Comparison of ENCODE assay signal across 11 cellular contexts in genomic region chr5:95029569-95030366, GRCh38.
A peak's percentile ranks its signal among the peaks of the same experiment; 100 is the strongest.
DNase-seq lines count a peak whose midpoint lies in the region; ATAC-seq and TF ChIP-seq lines count a peak whose summit lies in the region.
"Had no signal": no experiment of that assay in that cellular context is flagged by ENCODE, and none has a peak within 500 bp of the region (broad histone marks: within the 10 kb centered on the region; RNA-seq: fewer than 3 reads in every experiment).

No MANE protein-coding gene starts in this region.

- H2AFZ ChIP-seq in MM.1S (ENCODE audit: low read length): no peak overlapping the region

- DNase-seq in LHCN-M2 (ENCODE audit: low read depth) (peak; percentile 41), vagina (ENCODE audit: extremely low spot score in 2 of 2) (no peak), ascending aorta (ENCODE audit: low spot score in 2 of 2) (no peak), MM.1S (no peak)
- no peak for DNase-seq in natural killer cell treated with Interleukin-12 subunit alpha and Interleukin-12 subunit beta and Interleukin-15 and Interleukin-18, amount 100 ng/mL, for 72 hours (ENCODE audit: low spot score)
- DNase-seq: adrenal gland, NCI-H2107, uterus had no signal

- no peaks in the 10 kb centered on the region for H3K79me2 ChIP-seq in MM.1S (ENCODE audit: low read length)

- H3K4me2 ChIP-seq in MM.1S (ENCODE audit: low read depth, low read length): no peak overlapping the region

- H3K9me3 ChIP-seq in vagina: peaks cover 2% of the 10 kb centered on the region
- no peaks in the 10 kb centered on the region for H3K9me3 ChIP-seq in ascending aorta
- H3K9me3 ChIP-seq in MM.1S (replicated peaks; ENCODE audit: insufficient read depth, low read length): no peaks in the 10 kb centered on the region
- H3K9me3 ChIP-seq: adrenal gland, uterus had no signal

- peaks cover 5 to 12% of the 10 kb centered on the region in 2 donors for H3K27me3 Mint-ChIP-seq in natural killer cell treated with Interleukin-12 subunit alpha and Interleukin-12 subunit beta and Interleukin-15 and Interleukin-18, amount 100 ng/mL, for 72 hours

- no peak overlapping the region for H3K9ac ChIP-seq in MM.1S (ENCODE audit: low read length)

- H3K27me3 ChIP-seq in vagina (no peaks in the 10 kb centered on the region), ascending aorta (no peaks in the 10 kb centered on the region), MM.1S (replicated peaks; ENCODE audit: insufficient read depth, low read length) (no peaks in the 10 kb centered on the region)
- H3K27me3 ChIP-seq: adrenal gland, uterus had no signal

- H3K4me1 ChIP-seq in vagina (no peaks in the 10 kb centered on the region), ascending aorta (no peaks in the 10 kb centered on the region), MM.1S (ENCODE audit: low read length) (peaks cover 16% of the 10 kb centered on the region)
- H3K4me1 ChIP-seq: adrenal gland, uterus had no signal

- no peak overlapping the region for H3K4me3 Mint-ChIP-seq in natural killer cell treated with Interleukin-12 subunit alpha and Interleukin-12 subunit beta and Interleukin-15 and Interleukin-18, amount 100 ng/mL, for 72 hours

- H3F3A ChIP-seq in MM.1S (ENCODE audit: insufficient read depth, low read length): no peaks in the 10 kb centered on the region

- no peaks in the 10 kb centered on the region for H4K20me1 ChIP-seq in MM.1S (ENCODE audit: insufficient read depth, low read length)

- H3K36me3 ChIP-seq in vagina: no peaks in the 10 kb centered on the region
- no peaks in the 10 kb centered on the region for H3K36me3 ChIP-seq in ascending aorta
- no peaks in the 10 kb centered on the region for H3K36me3 ChIP-seq in MM.1S (replicated peaks; ENCODE audit: insufficient read depth, low read length)
- H3K36me3 ChIP-seq: adrenal gland, uterus had no signal

- intact Hi-C loops in vagina (cut with DNase I) (no loop called here), ascending aorta (cut with DNase I) (no loop called here)

- no peak overlapping the region for H3K4me3 ChIP-seq in vagina
- H3K4me3 ChIP-seq in ascending aorta: no peak overlapping the region
- no peak overlapping the region for H3K4me3 ChIP-seq in MM.1S (ENCODE audit: low read length)
- H3K4me3 ChIP-seq: adrenal gland, uterus had no signal

- H3K27ac ChIP-seq in vagina (no peak overlapping the region), ascending aorta (no peak overlapping the region), MM.1S (ENCODE audit: low read length) (no peak overlapping the region)
- H3K27ac ChIP-seq: adrenal gland, uterus had no signal

- no peaks in the 10 kb centered on the region for H3K9me2 ChIP-seq in MM.1S (replicated peaks; ENCODE audit: insufficient read depth, low read length)

- ATAC-seq in GM18907 (IDR thresholded peaks at IDR 0.05; ENCODE audit: unreplicated experiment) (peak; percentile 63), HG02642 (IDR thresholded peaks at IDR 0.05; ENCODE audit: poor library complexity, unreplicated experiment) (peak; percentile 59)
- ATAC-seq in natural killer cell treated with Interleukin-12 subunit alpha and Interleukin-12 subunit beta and Interleukin-15 and Interleukin-18, amount 100 ng/mL, for 72 hours: peak; percentile 51 to 66
- ATAC-seq: HCT116 had no signal

- H3K27ac Mint-ChIP-seq in natural killer cell treated with Interleukin-12 subunit alpha and Interleukin-12 subunit beta and Interleukin-15 and Interleukin-18, amount 100 ng/mL, for 72 hours: no peak overlapping the region

- TF ChIP-seq POLR2A in vagina (IDR thresholded peaks at IDR 0.05): no peak

- no peaks in the 10 kb centered on the region for H3K36me3 Mint-ChIP-seq in natural killer cell treated with Interleukin-12 subunit alpha and Interleukin-12 subunit beta and Interleukin-15 and Interleukin-18, amount 100 ng/mL, for 72 hours

- peaks cover 8% of the 10 kb centered on the region for H3K9me3 Mint-ChIP-seq in natural killer cell treated with Interleukin-12 subunit alpha and Interleukin-12 subunit beta and Interleukin-15 and Interleukin-18, amount 100 ng/mL, for 72 hours

- H3K4me1 Mint-ChIP-seq in natural killer cell treated with Interleukin-12 subunit alpha and Interleukin-12 subunit beta and Interleukin-15 and Interleukin-18, amount 100 ng/mL, for 72 hours (ENCODE audit: low read depth in 2 of 2): peaks cover 18 to 23% of the 10 kb centered on the region in 2 donors

- TF ChIP-seq CTCF in vagina (IDR thresholded peaks at IDR 0.05) (no peak), ascending aorta (IDR thresholded peaks at IDR 0.05) (no peak), MM.1S (IDR thresholded peaks at IDR 0.05; ENCODE audit: low read length) (no peak)
